13 cellular contexts compared by ENCODE assay signal in genomic region chr9:19375536-19375935, GRCh38. TPM values are rescaled to one million over a fixed set of nuclear protein-coding genes. Genes with fewer than 3 reads are reported as not detected.
A peak's percentile ranks its signal among the peaks of the same experiment; 100 is the strongest.
DNase-seq lines count a peak whose midpoint lies in the region; ATAC-seq and FAIRE-seq lines count a peak whose summit lies in the region.
"Had no signal": no experiment of that assay in that cellular context is flagged by ENCODE, and none has a peak within 500 bp of the region (broad histone marks: within the 10 kb centered on the region; RNA-seq: fewer than 3 reads in every experiment).

No MANE protein-coding gene starts in this region.

- H3K27me3 Mint-ChIP-seq in activated naive CD8-positive, alpha-beta T cell: no peaks in the 10 kb centered on the region

- peak; percentile 10 for DNase-seq in AG08396 (ENCODE audit: low spot score)
- DNase-seq in GM03348 (ENCODE audit: low spot score): peak; percentile 13
- DNase-seq in lung microvascular endothelial cell (ENCODE audit: low read depth in 2 of 2): peak; percentile 59 to 64
- no peak for DNase-seq in DMS153 treated with DMSO at 0.1 percent for 48 hours (lab: John Stamatoyannopoulos, UW; ENCODE audit: unreplicated experiment)
- no peak for DNase-seq in T1000 (lab: John Stamatoyannopoulos, UW)
- DNase-seq in GM19239 (ENCODE audit: insufficient read length, low spot score): no peak
- DNase-seq: COR-L47; effector CD4-positive, alpha-beta T cell; NCI-H1092; NCI-H226 had no signal

- peaks cover 42% of the 10 kb centered on the region for H3K36me3 Mint-ChIP-seq in activated naive CD8-positive, alpha-beta T cell

- no peaks in the 10 kb centered on the region for H3K9me3 Mint-ChIP-seq in activated naive CD8-positive, alpha-beta T cell (ENCODE audit: low read depth)

- peak overlapping the region; percentile 49 for H3K4me3 Mint-ChIP-seq in activated naive CD8-positive, alpha-beta T cell

- ATAC-seq in HG03565 (IDR thresholded peaks at IDR 0.05; ENCODE audit: unreplicated experiment): no peak
- ATAC-seq: Panc1 had no signal

- H3K27ac Mint-ChIP-seq in activated naive CD8-positive, alpha-beta T cell: peak overlapping the region; percentile 89

- H3K4me1 Mint-ChIP-seq in activated naive CD8-positive, alpha-beta T cell (ENCODE audit: low read depth): peaks cover 36% of the 10 kb centered on the region

- FAIRE-seq in GM19239 (lab: Jason Lieb, UNC): no peak

RNA-seq across cellular contexts. Expression of gene RPS6, which starts 4.5 kb away (rescaled TPM):
- 1,736 and 1,991 TPM in 2 replicates for total RNA-seq in lung microvascular endothelial cell

RNA-seq across cellular contexts. Expression of gene ACER2, which starts 33.3 kb away (rescaled TPM):
- 6.1 and 6.2 TPM in 2 replicates for total RNA-seq in lung microvascular endothelial cell

Comparison
In these comparisons a context has a peak if more than half of its experiments do, and no peak if none do; other contexts are left out.
1. DNase-seq: peak in AG08396 (single experiment), GM03348 (single experiment) and lung microvascular endothelial cell (2 of 2); none in DMS153 treated with DMSO at 0.1 percent for 48 hours (single experiment), T1000 (single experiment) and GM19239 (single experiment).